In genomic region chr19:39407644-39408391, GRCh38 we compare ENCODE assay signal across 9 cellular contexts. TPM values are rescaled to one million over a fixed set of nuclear protein-coding genes. Genes with fewer than 3 reads are reported as not detected.
DNase-seq lines count a peak whose midpoint lies in the region; ATAC-seq, FAIRE-seq and TF ChIP-seq lines count a peak whose summit lies in the region.
"Had no signal": no experiment of that assay in that cellular context is flagged by ENCODE, and none has a peak within 500 bp of the region (broad histone marks: within the 10 kb centered on the region; RNA-seq: fewer than 3 reads in every experiment).

No MANE protein-coding gene starts in this region.

- peak overlapping the region; percentile 98 for H3K27ac Mint-ChIP-seq in T-helper 1 cell treated with Interleukin-12 subunit alpha and Interleukin-12 subunit beta and Interleukin-4 antibody, amounts not matched to agents 30 μg/mL and 1 μg/mL, for 36 hours

- peaks cover 24% of the 10 kb centered on the region for H3K36me3 Mint-ChIP-seq in T-helper 1 cell treated with Interleukin-12 subunit alpha and Interleukin-12 subunit beta and Interleukin-4 antibody, amounts not matched to agents 30 μg/mL and 1 μg/mL, for 36 hours (ENCODE audit: low read depth)

- no peaks in the 10 kb centered on the region for H3K27me3 ChIP-seq in bronchial epithelial cell (ENCODE audit: control insufficient read depth, insufficient read depth, low read length)

- peak overlapping the region; percentile 96 for H3K4me3 Mint-ChIP-seq in T-helper 1 cell treated with Interleukin-12 subunit alpha and Interleukin-12 subunit beta and Interleukin-4 antibody, amounts not matched to agents 30 μg/mL and 1 μg/mL, for 36 hours

- H3K9me3 Mint-ChIP-seq in T-helper 1 cell treated with Interleukin-12 subunit alpha and Interleukin-12 subunit beta and Interleukin-4 antibody, amounts not matched to agents 30 μg/mL and 1 μg/mL, for 36 hours: no peaks in the 10 kb centered on the region

- peak overlapping the region; percentile 98 for H3K4me3 ChIP-seq in bronchial epithelial cell (ENCODE audit: low read depth, low read length)

- no peak for ATAC-seq in GM18505 (IDR thresholded peaks at IDR 0.05; ENCODE audit: unreplicated experiment)
- no peak for ATAC-seq in HG03280 (IDR thresholded peaks at IDR 0.05; ENCODE audit: unreplicated experiment)
- ATAC-seq in GM19023 (IDR thresholded peaks at IDR 0.05; ENCODE audit: unreplicated experiment): no peak
- no peak for ATAC-seq in HG02870 (IDR thresholded peaks at IDR 0.05; ENCODE audit: unreplicated experiment)

- no peak for FAIRE-seq in bronchial epithelial cell (lab: Jason Lieb, UNC)
- FAIRE-seq: TTC549 had no signal

- TF ChIP-seq POLR2A in GM18505 (IDR thresholded peaks at IDR 0.05; ENCODE audit: borderline replicate concordance, extremely low read depth, insufficient read depth, insufficient read length): peak; percentile 68

- peaks cover 44% of the 10 kb centered on the region for H3K4me1 Mint-ChIP-seq in T-helper 1 cell treated with Interleukin-12 subunit alpha and Interleukin-12 subunit beta and Interleukin-4 antibody, amounts not matched to agents 30 μg/mL and 1 μg/mL, for 36 hours (ENCODE audit: low read depth)

- peaks cover 16% of the 10 kb centered on the region for H3K36me3 ChIP-seq in bronchial epithelial cell (ENCODE audit: control insufficient read depth, insufficient read depth, low read length)

- DNase-seq in bronchial epithelial cell (ENCODE audit: low read depth) (no peak), left kidney (ENCODE audit: low read depth, low spot score) (peak; percentile 41)
- DNase-seq in stimulated activated naive CD4-positive, alpha-beta T cell treated with Interleukin-2 at 50 U/mL for 16 hours (lab: John Stamatoyannopoulos, UW): peak; percentile 55

- TF ChIP-seq CTCF in bronchial epithelial cell (IDR thresholded peaks at IDR 0.05; ENCODE audit: insufficient read depth, low read length, severe bottlenecking): no peak

- no peaks in the 10 kb centered on the region for H3K27me3 Mint-ChIP-seq in T-helper 1 cell treated with Interleukin-12 subunit alpha and Interleukin-12 subunit beta and Interleukin-4 antibody, amounts not matched to agents 30 μg/mL and 1 μg/mL, for 36 hours (ENCODE audit: low read depth)

RNA-seq across cellular contexts. Expression of gene ZFP36, which starts 1.2 kb away (rescaled TPM):
- total RNA-seq in bronchial epithelial cell: 3.4 and 5.0 TPM in 2 replicates

RNA-seq across cellular contexts. Expression of gene PLEKHG2, which starts 4.7 kb away (rescaled TPM):
- 3.3 and 5.3 TPM in 2 replicates for total RNA-seq in bronchial epithelial cell

RNA-seq across cellular contexts. Expression of gene MED29, which starts 16.6 kb away (rescaled TPM):
- total RNA-seq in bronchial epithelial cell: 6.8 and 7.7 TPM in 2 replicates

RNA-seq across cellular contexts. Expression of gene PAF1, which starts 16.9 kb away (rescaled TPM):
- 31.6 and 59.9 TPM in 2 replicates for total RNA-seq in bronchial epithelial cell

RNA-seq across cellular contexts. Expression of gene RPS16, which starts 27.9 kb away (rescaled TPM):
- total RNA-seq in bronchial epithelial cell: 75.3 and 94.3 TPM in 2 replicates
